Comparison of ENCODE assay signal across 17 cellular contexts in the genomic region with DNA sequence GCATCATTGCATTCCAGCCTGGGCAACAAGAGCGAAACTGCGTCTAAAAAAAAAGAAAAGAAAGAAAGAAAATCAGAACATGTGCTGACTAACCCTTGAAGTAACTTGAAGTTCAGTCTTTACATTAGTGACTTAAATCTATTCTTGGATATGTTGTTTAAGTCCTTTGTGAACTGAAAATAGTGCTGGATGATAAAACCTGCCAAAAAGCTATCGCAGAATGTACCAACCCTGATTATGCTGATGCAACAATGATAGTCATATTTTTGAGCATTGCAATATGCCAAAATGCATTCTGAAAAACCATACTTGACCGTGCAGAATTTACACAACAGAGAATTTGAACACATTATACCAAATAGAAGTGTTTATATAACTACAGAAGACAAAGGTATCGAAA. TPM values are rescaled to one million over a fixed set of nuclear protein-coding genes. Genes with fewer than 3 reads are reported as not detected.
"Had no signal": no experiment of that assay in that cellular context is flagged by ENCODE, and none has a peak within 500 bp of the region (broad histone marks: within the 10 kb centered on the region; RNA-seq: fewer than 3 reads in every experiment).

No MANE protein-coding gene starts in this region.

- H3K27ac ChIP-seq: colonic mucosa, skin epidermis, tibial nerve had no signal

- H3K36me3 ChIP-seq: colonic mucosa, tibial nerve had no signal

- H3K4me3 Mint-ChIP-seq: activated B cell treated with CpG ODN at 0.5 μM for 24 hours; activated naive CD8-positive, alpha-beta T cell; T-helper 17 cell had no signal

- H3K9me3 ChIP-seq: colonic mucosa, tibial nerve had no signal

- H3K4me1 ChIP-seq: colonic mucosa, tibial nerve had no signal

- H3K27me3 Mint-ChIP-seq: activated B cell treated with CpG ODN at 0.5 μM for 24 hours; activated naive CD8-positive, alpha-beta T cell; T-helper 17 cell had no signal

- ATAC-seq: left ventricle myocardium superior, T-helper 17 cell had no signal

- H3K4me3 ChIP-seq: colonic mucosa, skin epidermis, tibial nerve had no signal

- H3K9me3 Mint-ChIP-seq: activated B cell treated with CpG ODN at 0.5 μM for 24 hours had no signal

- H3K27me3 ChIP-seq: colonic mucosa, tibial nerve had no signal

- H3K27ac Mint-ChIP-seq: activated naive CD8-positive, alpha-beta T cell; T-helper 17 cell had no signal

- DNase-seq: activated B cell treated with CpG ODN at 0.5 μM for 24 hours; activated CD4-positive, alpha-beta T cell treated with anti-CD3 and anti-CD28 coated beads, Interleukin-2, amount 50 U/mL, for 1 hour; activated T-cell treated with anti-CD3 and anti-CD28 coated beads for 4 hours; anterior cingulate cortex; colonic mucosa; effector CD8-positive, alpha-beta T cell; erythroblast; foreskin fibroblast; kidney; left ventricle myocardium superior; SHP77 treated with DMSO at 0.1 percent for 48 hours; T-helper 17 cell had no signal

RNA-seq across cellular contexts. Expression of gene SHISAL2A, which starts 30.7 kb away (rescaled TPM):
- total RNA-seq: bronchial epithelial cell, left ventricle myocardium superior, mesenteric fat pad had no signal
